In the genomic region with DNA sequence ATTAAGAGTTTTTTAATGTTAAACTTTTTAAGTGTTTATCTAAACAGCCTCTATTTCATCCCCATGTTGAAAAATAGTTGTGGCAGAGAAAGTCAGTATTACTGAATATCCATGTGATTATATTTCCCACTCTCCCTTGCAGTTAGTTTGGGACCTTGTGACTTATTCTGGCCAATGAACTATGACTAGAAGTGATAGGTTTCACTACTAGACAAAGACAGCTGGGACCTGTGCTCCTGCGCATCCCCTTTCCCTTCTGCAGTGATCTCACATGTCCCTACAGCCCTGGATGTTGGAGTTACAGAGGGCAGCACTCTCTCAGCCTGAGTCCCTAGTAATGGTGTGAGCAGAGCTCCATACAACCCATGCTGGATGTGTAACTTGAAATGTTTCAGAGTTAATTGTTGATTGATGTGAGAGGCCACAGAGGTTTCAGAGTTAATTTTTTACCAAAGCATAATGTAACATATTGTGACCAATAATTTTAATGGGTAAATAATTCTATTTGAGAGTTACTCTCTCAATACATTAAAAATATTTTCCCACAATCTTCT, we compare ENCODE assay signal across 17 cellular contexts. TPM values are rescaled to one million over a fixed set of nuclear protein-coding genes. Genes with fewer than 3 reads are reported as not detected.
DNase-seq lines count a peak whose midpoint lies in the region; ATAC-seq, FAIRE-seq and TF ChIP-seq lines count a peak whose summit lies in the region.
"Had no signal": no experiment of that assay in that cellular context is flagged by ENCODE, and none has a peak within 500 bp of the region (broad histone marks: within the 10 kb centered on the region; RNA-seq: fewer than 3 reads in every experiment).

No MANE protein-coding gene starts in this region.

- no peaks in the 10 kb centered on the region for H3K9me3 ChIP-seq in K562 (replicated peaks; ENCODE audit: control insufficient read depth, insufficient read depth, low read depth, low read length)

- H3K9me1 ChIP-seq in K562 (ENCODE audit: control insufficient read depth, insufficient read depth, low read length): no peaks in the 10 kb centered on the region

- H3K36me3 ChIP-seq in K562 (ENCODE audit: control insufficient read depth, insufficient read depth, low read length): no peaks in the 10 kb centered on the region

- intact Hi-C loops in K562 (cut with micrococcal nuclease): no loop called here

- no peak for TF ChIP-seq POLR2A in K562 (conservative IDR thresholded peaks at IDR 0.05)

- H3K4me2 ChIP-seq in K562 (ENCODE audit: insufficient read depth, low read length): no peak overlapping the region

- in situ Hi-C loops in K562 (cut with MboI): no loop called here

- H3K27ac ChIP-seq in K562 (ENCODE audit: extremely low read depth, low read depth, low read length): no peak overlapping the region
- H3K27ac ChIP-seq: 22Rv1 had no signal

- WGBS in K562 (ENCODE audit: insufficient coverage, low coverage, missing lambda C conversion rate): 33% methylated on average over 1 of the region's 1 CpG

- H3K27me3 ChIP-seq in K562 (ENCODE audit: control insufficient read depth in 2 of 2, insufficient read depth in 2 of 2, low read length in 2 of 2): no peaks in the 10 kb centered on the region

- no peak overlapping the region for H3K4me3 ChIP-seq in K562

- H2AFZ ChIP-seq in K562 (ENCODE audit: low read depth, low read length): no peak overlapping the region

- POLR2A ChIA-PET in K562 (lab: Yijun Ruan, JAX): no interaction called here

- no peak for DNase-seq in GM18507 (ENCODE audit: extremely low spot score, insufficient read length, low read depth)
- no peak for DNase-seq in K562 (ENCODE audit: extremely low read depth in 1 of 4, low spot score in 3 of 4)
- DNase-seq in DMS153 (lab: John Stamatoyannopoulos, UW): no peak
- DNase-seq in inferior parietal cortex (ENCODE audit: extremely low spot score): no peak
- no peak for DNase-seq in NCI-H2107 treated with DMSO at 0.1 percent for 48 hours (lab: John Stamatoyannopoulos, UW; ENCODE audit: unreplicated experiment)
- DNase-seq in D721Med (ENCODE audit: insufficient read length, low spot score): no peak
- DNase-seq: DMS 273 treated with DMSO at 0.1 percent for 48 hours, MM.1S, NCI-H1105 treated with DMSO at 0.1 percent for 48 hours, NCI-H187 treated with DMSO at 0.1 percent for 48 hours, NCI-H510A treated with DMSO at 0.1 percent for 48 hours, RPMI8226, T-helper 2 cell had no signal

- no peak for TF ChIP-seq CTCF in K562 (IDR thresholded peaks at IDR 0.05 in 2 of 3, conservative IDR thresholded peaks at IDR 0.05 in 1 of 3; ENCODE audit: insufficient read depth in 2 of 3, low read depth in 1 of 3, low read length in 3 of 3)
- TF ChIP-seq CTCF in D721Med (IDR thresholded peaks at IDR 0.05; ENCODE audit: insufficient read depth, missing control alignments): no peak

- no peak overlapping the region for H3K9ac ChIP-seq in K562 (ENCODE audit: insufficient read depth in 1 of 2, low read depth in 2 of 2, low read length in 2 of 2)

- H3K79me2 ChIP-seq in K562 (ENCODE audit: control insufficient read depth, insufficient read depth, low read length): no peaks in the 10 kb centered on the region

- no peaks in the 10 kb centered on the region for H4K20me1 ChIP-seq in K562 (replicated peaks; ENCODE audit: control insufficient read depth, insufficient read depth, low read length)

- CTCF ChIA-PET in K562 (lab: Yijun Ruan, JAX; ENCODE audit: low intra/inter-chr PET ratio): no interaction called here

- no TSS peak for BruUV-seq in K562 (replicated peaks; lab: Mats Ljungman, UMichigan)

- ATAC-seq in GM19452 (IDR thresholded peaks at IDR 0.05; ENCODE audit: unreplicated experiment) (peak; percentile 71), HG03139 (IDR thresholded peaks at IDR 0.05; ENCODE audit: unreplicated experiment) (peak; percentile 60), K562 (no peak)

- no peak for TF ChIP-seq RAD21 in K562 (CRISPR knock-in tag; conservative IDR thresholded peaks at IDR 0.05 in 1 of 2, IDR thresholded peaks at IDR 0.05 in 1 of 2)

- peak; percentile 35 for FAIRE-seq in GM18507 (lab: Jason Lieb, UNC)
- FAIRE-seq in K562 (lab: Jason Lieb, UNC): no peak
- FAIRE-seq in D721Med (lab: Jason Lieb, UNC): no peak
- FAIRE-seq: H1 had no signal

- H3K4me1 ChIP-seq in K562 (replicated peaks in 1 of 2; ENCODE audit: control insufficient read depth in 2 of 2, insufficient read depth in 2 of 2, low read length in 2 of 2): no peaks in the 10 kb centered on the region; a peak in 1 of 5 replicates

- TF ChIP-seq EP300 in K562 (IDR thresholded peaks at IDR 0.05; ENCODE audit: low read length): no peak

TF ChIP-seq in K562, 482 proteins besides CTCF, POLR2A, EP300 and RAD21:
- no peak for TF ChIP-seq HDGF (IDR thresholded peaks at IDR 0.05)
- no peak for TF ChIP-seq MCM2 (IDR thresholded peaks at IDR 0.05; ENCODE audit: low read depth)
- TF ChIP-seq SIN3B (IDR thresholded peaks at IDR 0.05; ENCODE audit: low read depth): no peak
- TF ChIP-seq NRF1 (conservative IDR thresholded peaks at IDR 0.05 in 1 of 2, IDR thresholded peaks at IDR 0.05 in 1 of 2): peak; percentile 26 to 42; a peak in 2 of 4 replicates
- TF ChIP-seq MAFK (IDR thresholded peaks at IDR 0.05; ENCODE audit: low read length): no peak
- TF ChIP-seq NR2C2 (CRISPR knock-in tag; IDR thresholded peaks at IDR 0.05): no peak
- TF ChIP-seq NR2C2 (tag; IDR thresholded peaks at IDR 0.05): no peak

RNA-seq across cellular contexts. Expression of a gene that starts 18.7 kb away (rescaled TPM):
- 1.5 TPM in 1 of 2 replicates, not detected in the other for total RNA-seq in K562 (2011; cell fraction: chromatin; rRNA removed; ENCODE audit: low replicate concordance)
- total RNA-seq in K562 (2011; cell fraction: nucleolus; rRNA removed): 0.39 TPM in 1 of 2 replicates, not detected in the other
- 1.1 TPM in 1 of 2 replicates, not detected in the other for total RNA-seq in K562 (2011; cell fraction: nucleoplasm; rRNA removed)
- total RNA-seq in K562 (2014; rRNA removed) (0.86 and 1.1 TPM in 2 replicates), K562 (2014; rRNA removed; fragmentation: Illumina TruSeq; extraction: Trizol) (1.1 and 1.3 TPM in 2 replicates), K562 (2015; rRNA removed; fragmentation: Illumina TruSeq; extraction: Trizol) (1.2 and 1.3 TPM in 2 replicates), K562 (2021) (0.56 and 0.78 TPM in 2 replicates)
- polyA plus RNA-seq in K562 (2011; rRNA removed) (0.39 and 0.96 TPM in 2 replicates), K562 (2014; fragmentation: Illumina TruSeq; extraction: Trizol) (1.1 and 1.2 TPM in 2 replicates), K562 (2014; fragmentation: Nextera tagmentation; extraction: Ambion mirVana) (under 1 TPM; 0.92 to 1.00 TPM), K562 (2014; rRNA removed) (1.7 and 2.7 TPM in 2 replicates)
- 0.09 and 0.21 TPM in 2 replicates for polyA plus RNA-seq in K562 (2011; cell fraction: cytosol; rRNA removed)
- 0.25 and 0.78 TPM in 2 replicates for polyA plus RNA-seq in K562 (2011; cell fraction: nucleus; rRNA removed)
- polyA plus RNA-seq in K562 (2012): 1.6 and 2.4 TPM in 2 replicates
- polyA minus RNA-seq in K562 (2011; rRNA and poly(A)+ RNA removed): 0.42 and 1.3 TPM in 2 replicates
- polyA minus RNA-seq in K562 (2011; cell fraction: cytosol; rRNA and poly(A)+ RNA removed): not detected in 2 replicates
- polyA minus RNA-seq in K562 (2011; cell fraction: nucleus; rRNA and poly(A)+ RNA removed): 0.40 TPM in 1 of 2 replicates, not detected in the other
